Comparison of ENCODE assay signal across 13 cellular contexts in genomic region chr2:236659758-236660150, GRCh38.
DNase-seq lines count a peak whose midpoint lies in the region; TF ChIP-seq lines count a peak whose summit lies in the region.
"Had no signal": no experiment of that assay in that cellular context is flagged by ENCODE, and none has a peak within 500 bp of the region (broad histone marks: within the 10 kb centered on the region; RNA-seq: fewer than 3 reads in every experiment).

No MANE protein-coding gene starts in this region.

- no peaks in the 10 kb centered on the region for H3K4me1 Mint-ChIP-seq in glutamatergic neuron (ENCODE audit: low read depth, unreplicated experiment)

- DNase-seq in NCI-H1417 (lab: John Stamatoyannopoulos, UW) (peak in 2 of 3 experiments; percentile 11 to 76), NCI-H1417 treated with DMSO at 0.1 percent for 48 hours (lab: John Stamatoyannopoulos, UW) (no peak), NCI-H69 (lab: John Stamatoyannopoulos, UW) (peak; percentile 90), fibroblast of the aortic adventitia (ENCODE audit: low read depth) (peak; percentile 99), smooth muscle cell (lab: John Stamatoyannopoulos, UW; ENCODE audit: unreplicated experiment) (no peak), mesenteric fat pad (ENCODE audit: low spot score) (no peak), glutamatergic neuron (no peak), HPDE6-E6E7 (ENCODE audit: extremely low spot score) (no peak)
- DNase-seq: caudate nucleus; nephron progenitor cell; stimulated activated CD4-positive, alpha-beta T cell treated with anti-CD3 and anti-CD28 coated beads, Interleukin-4, amount 100 ng/mL, for 24 hours had no signal

- H3K4me1 ChIP-seq in smooth muscle cell (ENCODE audit: low read depth): peaks cover 39% of the 10 kb centered on the region

- no peaks in the 10 kb centered on the region for H4K20me1 ChIP-seq in smooth muscle cell (ENCODE audit: low read depth)

- H3K79me2 ChIP-seq in smooth muscle cell (ENCODE audit: low read depth): no peaks in the 10 kb centered on the region

- peaks cover 3% of the 10 kb centered on the region for H3K9me3 Mint-ChIP-seq in glutamatergic neuron (ENCODE audit: unreplicated experiment)

- no peaks in the 10 kb centered on the region for H3K36me3 ChIP-seq in smooth muscle cell (ENCODE audit: low read depth)
- H3K36me3 ChIP-seq: suprapubic skin had no signal

- H3K9me3 ChIP-seq in smooth muscle cell (replicated peaks; ENCODE audit: low read depth): no peaks in the 10 kb centered on the region
- H3K9me3 ChIP-seq: suprapubic skin had no signal

- H3K36me3 Mint-ChIP-seq in glutamatergic neuron (ENCODE audit: unreplicated experiment): peaks cover 12% of the 10 kb centered on the region

- no peak overlapping the region for H3K4me3 Mint-ChIP-seq in glutamatergic neuron (ENCODE audit: unreplicated experiment)
- H3K4me3 Mint-ChIP-seq: nephron progenitor cell had no signal

- no peaks in the 10 kb centered on the region for H3K27me3 ChIP-seq in smooth muscle cell (ENCODE audit: low read depth)

- no peak overlapping the region for H3K4me3 ChIP-seq in fibroblast of the aortic adventitia (ENCODE audit: low read depth, low read length)
- no peak overlapping the region for H3K4me3 ChIP-seq in smooth muscle cell
- H3K4me3 ChIP-seq: suprapubic skin had no signal

- H3K27ac Mint-ChIP-seq in glutamatergic neuron (ENCODE audit: unreplicated experiment): no peak overlapping the region
- H3K27ac Mint-ChIP-seq: nephron progenitor cell had no signal

- TF ChIP-seq CTCF in fibroblast of the aortic adventitia (IDR thresholded peaks at IDR 0.05; ENCODE audit: insufficient read depth, low read length): no peak
- no peak for TF ChIP-seq CTCF in smooth muscle cell (IDR thresholded peaks at IDR 0.05; ENCODE audit: borderline replicate concordance, insufficient read depth, poor library complexity, severe bottlenecking)
- no peak for TF ChIP-seq CTCF in glutamatergic neuron (IDR thresholded peaks at IDR 0.05; ENCODE audit: partially characterized antibody, unreplicated experiment)

- no peaks in the 10 kb centered on the region for H3K27me3 Mint-ChIP-seq in glutamatergic neuron (ENCODE audit: unreplicated experiment)

- peaks cover 17% of the 10 kb centered on the region for H3F3A ChIP-seq in smooth muscle cell (ENCODE audit: low read depth)

- H3K27ac ChIP-seq in smooth muscle cell (ENCODE audit: low read depth): no peak overlapping the region
- H3K27ac ChIP-seq: 22Rv1, suprapubic skin had no signal

- H2AFZ ChIP-seq in smooth muscle cell (ENCODE audit: low read depth): no peak overlapping the region

- WGBS in smooth muscle cell (ENCODE audit: low lambda C conversion rate): 29% methylated on average over 5 of the region's 5 CpGs

- peak overlapping the region; percentile 49 for H3K4me2 ChIP-seq in smooth muscle cell

- H3K9ac ChIP-seq in smooth muscle cell (ENCODE audit: low read depth): no peak overlapping the region

Comparison
In these comparisons a context has a peak if more than half of its experiments do, and no peak if none do; other contexts are left out.
1. DNase-seq: peak in NCI-H1417 (2 of 3), NCI-H69 (single experiment) and fibroblast of the aortic adventitia (single experiment); none in NCI-H1417 treated with DMSO at 0.1 percent for 48 hours (single experiment), smooth muscle cell (single experiment), mesenteric fat pad (single experiment), glutamatergic neuron (single experiment) and HPDE6-E6E7 (single experiment).